In the genomic region with DNA sequence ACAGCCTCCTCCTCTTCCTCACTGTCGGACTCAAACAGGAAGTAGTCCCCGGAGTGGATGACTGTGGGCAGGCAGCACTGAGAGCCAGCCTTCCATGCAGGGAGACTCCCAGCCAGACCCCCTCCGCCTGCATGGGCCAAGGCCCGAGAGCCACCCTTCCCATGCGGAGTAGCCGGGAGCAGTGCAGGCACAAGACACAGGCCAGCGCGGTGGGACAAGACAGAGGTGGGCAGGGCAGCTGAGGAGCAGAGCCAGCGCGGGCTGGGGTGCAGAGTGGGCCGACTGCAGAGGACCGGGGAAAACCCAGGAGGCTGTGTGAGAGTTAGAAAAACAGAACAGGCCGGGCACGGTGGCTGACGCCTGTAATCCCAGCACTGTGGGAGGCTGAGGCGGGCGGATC, we compare ENCODE assay signal across 38 cellular contexts. TPM values are rescaled to one million over a fixed set of nuclear protein-coding genes. Genes with fewer than 3 reads are reported as not detected.
"Had no signal": no experiment of that assay in that cellular context is flagged by ENCODE, and none has a peak within 500 bp of the region (broad histone marks: within the 10 kb centered on the region; RNA-seq: fewer than 3 reads in every experiment).

No MANE protein-coding gene starts in this region.

- H3K27me3 Mint-ChIP-seq: activated B cell treated with CpG ODN at 0.5 μM for 24 hours; activated CD4-positive, alpha-beta memory T cell treated with anti-CD3 and anti-CD28 coated beads for 36 hours; activated CD8-positive, alpha-beta memory T cell treated with anti-CD3 and anti-CD28 coated beads, Interleukin-2, amount 10 ng/mL, durations not matched to agents 7 days and 5 days; activated T-helper 17 cell treated with anti-CD3 and anti-CD28 coated beads, Interleukin-2, amount 50 U/mL, for 72 hours had no signal

- DNase-seq: activated B cell treated with CpG ODN at 0.5 μM for 24 hours; activated CD4-positive, alpha-beta memory T cell treated with anti-CD3 and anti-CD28 coated beads for 36 hours; activated CD4-positive, alpha-beta T cell treated with anti-CD3 and anti-CD28 coated beads for 4 hours; activated CD4-positive, alpha-beta T cell treated with anti-CD3 and anti-CD28 coated beads, Interleukin-2, amount 50 U/mL, for 1 hour; activated CD4-positive, CD25-positive, alpha-beta regulatory T cell treated with anti-CD3 and anti-CD28 coated beads, Interleukin-2, amount 50 U/mL, for 72 hours; activated CD8-positive, alpha-beta memory T cell treated with anti-CD3 and anti-CD28 coated beads for 24 hours; activated CD8-positive, alpha-beta memory T cell treated with anti-CD3 and anti-CD28 coated beads, Interleukin-2, amount 10 ng/mL, durations not matched to agents 7 days and 5 days; activated CD8-positive, alpha-beta memory T cell treated with anti-CD3 and anti-CD28 coated beads, Interleukin-2, amount 50 U/mL, for 48 hours; activated gamma-delta T cell; activated naive CD4-positive, alpha-beta T cell treated with anti-CD3 and anti-CD28 coated beads for 36 hours; activated T-cell treated with anti-CD3 and anti-CD28 coated beads, Interleukin-2, amount 50 U/mL, for 48 hours; adrenal gland; body of pancreas; Karpas-422; NCI-H1105; NCI-H1436; NCI-H1694; NCI-H1930; NCI-H2081 treated with DMSO at 0.1 percent for 48 hours; NCI-H226; NCI-H446 treated with DMSO at 0.1 percent for 48 hours; NCI-H524; NCI-H69; SIG-M5; SW 1271; T-helper 1 cell; T-helper 2 cell; T-helper 9 cell had no signal

- H3K36me3 ChIP-seq: breast epithelium had no signal

- H3K4me1 ChIP-seq: adrenal gland, body of pancreas, breast epithelium had no signal

- H3K27ac ChIP-seq: adrenal gland, body of pancreas, breast epithelium, VCaP had no signal

- H3K36me3 Mint-ChIP-seq: activated naive CD4-positive, alpha-beta T cell treated with anti-CD3 and anti-CD28 coated beads, Interleukin-2, amount 50 U/mL, for 72 hours had no signal

- H3K9me3 Mint-ChIP-seq: activated B cell treated with CpG ODN at 0.5 μM for 24 hours; activated CD4-positive, alpha-beta memory T cell treated with anti-CD3 and anti-CD28 coated beads for 36 hours; activated naive CD4-positive, alpha-beta T cell treated with anti-CD3 and anti-CD28 coated beads for 36 hours; activated naive CD4-positive, alpha-beta T cell treated with anti-CD3 and anti-CD28 coated beads, Interleukin-2, amount 50 U/mL, for 72 hours; activated T-helper 17 cell treated with anti-CD3 and anti-CD28 coated beads, Interleukin-2, amount 50 U/mL, for 72 hours had no signal

- H3K9me3 ChIP-seq: adrenal gland, body of pancreas, breast epithelium had no signal

- ATAC-seq: activated CD8-positive, alpha-beta memory T cell treated with anti-CD3 and anti-CD28 coated beads, Interleukin-2, amount 10 ng/mL, durations not matched to agents 7 days and 5 days; activated naive CD4-positive, alpha-beta T cell treated with anti-CD3 and anti-CD28 coated beads, Interleukin-2, amount 50 U/mL, for 72 hours; activated T-helper 17 cell treated with anti-CD3 and anti-CD28 coated beads, Interleukin-2, amount 50 U/mL, for 72 hours; body of pancreas; Panc1; SK-N-SH treated with all-trans-retinoic acid at 6 μM for 48 hours had no signal

- H3K4me1 Mint-ChIP-seq: activated B cell treated with CpG ODN at 0.5 μM for 24 hours; activated T-helper 17 cell treated with anti-CD3 and anti-CD28 coated beads, Interleukin-2, amount 50 U/mL, for 72 hours had no signal

- H3K27me3 ChIP-seq: adrenal gland, body of pancreas, breast epithelium had no signal

- H3K4me3 ChIP-seq: adrenal gland, body of pancreas, breast epithelium had no signal

- H3K27ac Mint-ChIP-seq: activated B cell treated with CpG ODN at 0.5 μM for 24 hours; activated CD4-positive, alpha-beta memory T cell treated with anti-CD3 and anti-CD28 coated beads for 36 hours; activated CD8-positive, alpha-beta memory T cell treated with anti-CD3 and anti-CD28 coated beads, Interleukin-2, amount 10 ng/mL, durations not matched to agents 7 days and 5 days; activated naive CD4-positive, alpha-beta T cell treated with anti-CD3 and anti-CD28 coated beads for 36 hours; activated T-helper 17 cell treated with anti-CD3 and anti-CD28 coated beads, Interleukin-2, amount 50 U/mL, for 72 hours had no signal

- H3K4me3 Mint-ChIP-seq: activated B cell treated with CpG ODN at 0.5 μM for 24 hours; activated CD4-positive, alpha-beta memory T cell treated with anti-CD3 and anti-CD28 coated beads for 36 hours; activated CD8-positive, alpha-beta memory T cell treated with anti-CD3 and anti-CD28 coated beads, Interleukin-2, amount 10 ng/mL, durations not matched to agents 7 days and 5 days; activated naive CD4-positive, alpha-beta T cell treated with anti-CD3 and anti-CD28 coated beads for 36 hours; activated T-helper 17 cell treated with anti-CD3 and anti-CD28 coated beads, Interleukin-2, amount 50 U/mL, for 72 hours had no signal

- FAIRE-seq: astrocyte had no signal

RNA-seq across cellular contexts. Expression of a gene that starts 37.6 kb away (rescaled TPM):
- total RNA-seq: MCF 10A, RPMI7951, SK-MEL-5 had no signal
